Comparison of ENCODE assay signal across 1 cellular context in the genomic region with DNA sequence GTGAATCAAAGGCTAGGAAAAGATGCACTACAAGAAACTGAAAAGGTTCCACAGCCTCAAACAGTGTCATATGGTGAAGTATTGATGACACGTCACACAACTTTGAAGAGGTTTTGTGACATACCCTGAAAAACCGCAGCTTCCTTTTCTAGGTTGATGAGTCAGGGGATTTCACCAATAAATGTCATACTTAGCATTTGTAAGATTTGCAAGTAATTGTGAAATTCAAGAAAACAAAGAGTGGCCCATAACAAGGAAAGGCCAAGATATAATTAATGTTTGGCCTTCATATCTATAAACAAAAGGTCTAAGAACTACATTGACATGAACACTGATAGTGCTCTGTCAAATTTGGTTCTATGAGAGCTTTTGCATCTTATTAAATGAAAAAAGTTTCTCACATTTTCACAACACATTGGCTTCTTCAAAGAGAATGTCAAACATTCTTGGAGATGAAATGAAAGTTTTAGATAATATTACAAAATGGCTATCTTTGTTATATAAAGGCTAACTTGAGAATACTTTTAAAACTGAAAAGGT.
TF ChIP-seq lines count a peak whose summit lies in the region.

No MANE protein-coding gene starts in this region.

TF ChIP-seq in K562, 482 proteins besides CTCF, POLR2A, EP300 and RAD21 (continued from another document and continues in another):
- TF ChIP-seq, protein P1, sequence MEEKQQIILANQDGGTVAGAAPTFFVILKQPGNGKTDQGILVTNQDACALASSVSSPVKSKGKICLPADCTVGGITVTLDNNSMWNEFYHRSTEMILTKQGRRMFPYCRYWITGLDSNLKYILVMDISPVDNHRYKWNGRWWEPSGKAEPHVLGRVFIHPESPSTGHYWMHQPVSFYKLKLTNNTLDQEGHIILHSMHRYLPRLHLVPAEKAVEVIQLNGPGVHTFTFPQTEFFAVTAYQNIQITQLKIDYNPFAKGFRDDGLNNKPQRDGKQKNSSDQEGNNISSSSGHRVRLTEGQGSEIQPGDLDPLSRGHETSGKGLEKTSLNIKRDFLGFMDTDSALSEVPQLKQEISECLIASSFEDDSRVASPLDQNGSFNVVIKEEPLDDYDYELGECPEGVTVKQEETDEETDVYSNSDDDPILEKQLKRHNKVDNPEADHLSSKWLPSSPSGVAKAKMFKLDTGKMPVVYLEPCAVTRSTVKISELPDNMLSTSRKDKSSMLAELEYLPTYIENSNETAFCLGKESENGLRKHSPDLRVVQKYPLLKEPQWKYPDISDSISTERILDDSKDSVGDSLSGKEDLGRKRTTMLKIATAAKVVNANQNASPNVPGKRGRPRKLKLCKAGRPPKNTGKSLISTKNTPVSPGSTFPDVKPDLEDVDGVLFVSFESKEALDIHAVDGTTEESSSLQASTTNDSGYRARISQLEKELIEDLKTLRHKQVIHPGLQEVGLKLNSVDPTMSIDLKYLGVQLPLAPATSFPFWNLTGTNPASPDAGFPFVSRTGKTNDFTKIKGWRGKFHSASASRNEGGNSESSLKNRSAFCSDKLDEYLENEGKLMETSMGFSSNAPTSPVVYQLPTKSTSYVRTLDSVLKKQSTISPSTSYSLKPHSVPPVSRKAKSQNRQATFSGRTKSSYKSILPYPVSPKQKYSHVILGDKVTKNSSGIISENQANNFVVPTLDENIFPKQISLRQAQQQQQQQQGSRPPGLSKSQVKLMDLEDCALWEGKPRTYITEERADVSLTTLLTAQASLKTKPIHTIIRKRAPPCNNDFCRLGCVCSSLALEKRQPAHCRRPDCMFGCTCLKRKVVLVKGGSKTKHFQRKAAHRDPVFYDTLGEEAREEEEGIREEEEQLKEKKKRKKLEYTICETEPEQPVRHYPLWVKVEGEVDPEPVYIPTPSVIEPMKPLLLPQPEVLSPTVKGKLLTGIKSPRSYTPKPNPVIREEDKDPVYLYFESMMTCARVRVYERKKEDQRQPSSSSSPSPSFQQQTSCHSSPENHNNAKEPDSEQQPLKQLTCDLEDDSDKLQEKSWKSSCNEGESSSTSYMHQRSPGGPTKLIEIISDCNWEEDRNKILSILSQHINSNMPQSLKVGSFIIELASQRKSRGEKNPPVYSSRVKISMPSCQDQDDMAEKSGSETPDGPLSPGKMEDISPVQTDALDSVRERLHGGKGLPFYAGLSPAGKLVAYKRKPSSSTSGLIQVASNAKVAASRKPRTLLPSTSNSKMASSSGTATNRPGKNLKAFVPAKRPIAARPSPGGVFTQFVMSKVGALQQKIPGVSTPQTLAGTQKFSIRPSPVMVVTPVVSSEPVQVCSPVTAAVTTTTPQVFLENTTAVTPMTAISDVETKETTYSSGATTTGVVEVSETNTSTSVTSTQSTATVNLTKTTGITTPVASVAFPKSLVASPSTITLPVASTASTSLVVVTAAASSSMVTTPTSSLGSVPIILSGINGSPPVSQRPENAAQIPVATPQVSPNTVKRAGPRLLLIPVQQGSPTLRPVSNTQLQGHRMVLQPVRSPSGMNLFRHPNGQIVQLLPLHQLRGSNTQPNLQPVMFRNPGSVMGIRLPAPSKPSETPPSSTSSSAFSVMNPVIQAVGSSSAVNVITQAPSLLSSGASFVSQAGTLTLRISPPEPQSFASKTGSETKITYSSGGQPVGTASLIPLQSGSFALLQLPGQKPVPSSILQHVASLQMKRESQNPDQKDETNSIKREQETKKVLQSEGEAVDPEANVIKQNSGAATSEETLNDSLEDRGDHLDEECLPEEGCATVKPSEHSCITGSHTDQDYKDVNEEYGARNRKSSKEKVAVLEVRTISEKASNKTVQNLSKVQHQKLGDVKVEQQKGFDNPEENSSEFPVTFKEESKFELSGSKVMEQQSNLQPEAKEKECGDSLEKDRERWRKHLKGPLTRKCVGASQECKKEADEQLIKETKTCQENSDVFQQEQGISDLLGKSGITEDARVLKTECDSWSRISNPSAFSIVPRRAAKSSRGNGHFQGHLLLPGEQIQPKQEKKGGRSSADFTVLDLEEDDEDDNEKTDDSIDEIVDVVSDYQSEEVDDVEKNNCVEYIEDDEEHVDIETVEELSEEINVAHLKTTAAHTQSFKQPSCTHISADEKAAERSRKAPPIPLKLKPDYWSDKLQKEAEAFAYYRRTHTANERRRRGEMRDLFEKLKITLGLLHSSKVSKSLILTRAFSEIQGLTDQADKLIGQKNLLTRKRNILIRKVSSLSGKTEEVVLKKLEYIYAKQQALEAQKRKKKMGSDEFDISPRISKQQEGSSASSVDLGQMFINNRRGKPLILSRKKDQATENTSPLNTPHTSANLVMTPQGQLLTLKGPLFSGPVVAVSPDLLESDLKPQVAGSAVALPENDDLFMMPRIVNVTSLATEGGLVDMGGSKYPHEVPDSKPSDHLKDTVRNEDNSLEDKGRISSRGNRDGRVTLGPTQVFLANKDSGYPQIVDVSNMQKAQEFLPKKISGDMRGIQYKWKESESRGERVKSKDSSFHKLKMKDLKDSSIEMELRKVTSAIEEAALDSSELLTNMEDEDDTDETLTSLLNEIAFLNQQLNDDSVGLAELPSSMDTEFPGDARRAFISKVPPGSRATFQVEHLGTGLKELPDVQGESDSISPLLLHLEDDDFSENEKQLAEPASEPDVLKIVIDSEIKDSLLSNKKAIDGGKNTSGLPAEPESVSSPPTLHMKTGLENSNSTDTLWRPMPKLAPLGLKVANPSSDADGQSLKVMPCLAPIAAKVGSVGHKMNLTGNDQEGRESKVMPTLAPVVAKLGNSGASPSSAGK (IDR thresholded peaks at IDR 0.05), result no peak; the same call in 1 of the 2 replicates
- TF ChIP-seq NBN (IDR thresholded peaks at IDR 0.05; ENCODE audit: low read depth) (peak; percentile 93), NEUROD1 (IDR thresholded peaks at IDR 0.05; ENCODE audit: borderline replicate concordance, low read depth, low read length, partially characterized antibody) (peak; percentile 50), TCF7 (IDR thresholded peaks at IDR 0.05; ENCODE audit: borderline replicate concordance) (peak; percentile 97), SRF (CRISPR knock-in tag; IDR thresholded peaks at IDR 0.05) (0 out of 4 replicates have a peak, but pooled peaks of 1 of the 2 experiments have one; percentile 20), RBM15 (IDR thresholded peaks at IDR 0.05; ENCODE audit: insufficient read depth, low read length) (no peak), CBFA2T3 (IDR thresholded peaks at IDR 0.05) (peak; percentile 49; the same call in 1 of the 2 replicates), L3MBTL2 (IDR thresholded peaks at IDR 0.05) (peak; percentile 79), NFYB (IDR thresholded peaks at IDR 0.05; ENCODE audit: extremely low read depth, insufficient read length) (no peak), SETDB1 (IDR thresholded peaks at IDR 0.05; ENCODE audit: low read length) (no peak), CTBP1 (IDR thresholded peaks at IDR 0.05; ENCODE audit: borderline replicate concordance) (peak; percentile 54; the same call in 1 of the 2 replicates), HCFC1 (IDR thresholded peaks at IDR 0.05; ENCODE audit: low read depth, low read length) (no peak), ZNF699 (CRISPR knock-in tag; IDR thresholded peaks at IDR 0.05; ENCODE audit: insufficient replicate concordance) (no peak), ZNF146 (CRISPR knock-in tag; IDR thresholded peaks at IDR 0.05; ENCODE audit: unreplicated experiment) (no peak), MAFK (IDR thresholded peaks at IDR 0.05; ENCODE audit: low read length) (peak; percentile 94), MAZ (CRISPR knock-in tag; conservative IDR thresholded peaks at IDR 0.05 in 1 of 2, IDR thresholded peaks at IDR 0.05 in 1 of 2) (peak in 1 of 2 experiments; percentile 32; a peak in 1 of 4 replicates), NR2C2 (CRISPR knock-in tag; IDR thresholded peaks at IDR 0.05) (no peak), NR2C2 (tag; IDR thresholded peaks at IDR 0.05) (peak; percentile 51; the same call in 1 of the 2 replicates), GABPB1 (CRISPR knock-in tag; IDR thresholded peaks at IDR 0.05) (peak; percentile 87), ASH1L (IDR thresholded peaks at IDR 0.05; ENCODE audit: borderline replicate concordance, low read depth, partially characterized antibody) (no peak), CBX5 (IDR thresholded peaks at IDR 0.05; ENCODE audit: borderline replicate concordance, low read depth) (no peak), TBL1XR1 (IDR thresholded peaks at IDR 0.05; ENCODE audit: low read length in 2 of 2) (peak in 1 of 2 experiments; percentile 81; a peak in 2 of 4 replicates), CSDE1 (IDR thresholded peaks at IDR 0.05) (no peak), TCF3 (CRISPR knock-in tag; IDR thresholded peaks at IDR 0.05) (peak; percentile 54), MYC (IDR thresholded peaks at IDR 0.05; ENCODE audit: low read depth, low read length) (peak; percentile 50; the same call in 1 of the 2 replicates), MYC (CRISPR knock-in tag; IDR thresholded peaks at IDR 0.05; ENCODE audit: borderline replicate concordance, low read depth) (no peak), NCOA1 (IDR thresholded peaks at IDR 0.05; ENCODE audit: low read depth) (peak; percentile 89), NFIC (IDR thresholded peaks at IDR 0.05) (no peak)
- TF ChIP-seq, protein P2, sequence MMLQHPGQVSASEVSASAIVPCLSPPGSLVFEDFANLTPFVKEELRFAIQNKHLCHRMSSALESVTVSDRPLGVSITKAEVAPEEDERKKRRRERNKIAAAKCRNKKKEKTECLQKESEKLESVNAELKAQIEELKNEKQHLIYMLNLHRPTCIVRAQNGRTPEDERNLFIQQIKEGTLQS (IDR thresholded peaks at IDR 0.05), result peak; percentile 97
- TF ChIP-seq, protein P2 (CRISPR knock-in tag; conservative IDR thresholded peaks at IDR 0.05), result peak; percentile 32; the same call in 1 of the 2 replicates
- TF ChIP-seq, protein P3, sequence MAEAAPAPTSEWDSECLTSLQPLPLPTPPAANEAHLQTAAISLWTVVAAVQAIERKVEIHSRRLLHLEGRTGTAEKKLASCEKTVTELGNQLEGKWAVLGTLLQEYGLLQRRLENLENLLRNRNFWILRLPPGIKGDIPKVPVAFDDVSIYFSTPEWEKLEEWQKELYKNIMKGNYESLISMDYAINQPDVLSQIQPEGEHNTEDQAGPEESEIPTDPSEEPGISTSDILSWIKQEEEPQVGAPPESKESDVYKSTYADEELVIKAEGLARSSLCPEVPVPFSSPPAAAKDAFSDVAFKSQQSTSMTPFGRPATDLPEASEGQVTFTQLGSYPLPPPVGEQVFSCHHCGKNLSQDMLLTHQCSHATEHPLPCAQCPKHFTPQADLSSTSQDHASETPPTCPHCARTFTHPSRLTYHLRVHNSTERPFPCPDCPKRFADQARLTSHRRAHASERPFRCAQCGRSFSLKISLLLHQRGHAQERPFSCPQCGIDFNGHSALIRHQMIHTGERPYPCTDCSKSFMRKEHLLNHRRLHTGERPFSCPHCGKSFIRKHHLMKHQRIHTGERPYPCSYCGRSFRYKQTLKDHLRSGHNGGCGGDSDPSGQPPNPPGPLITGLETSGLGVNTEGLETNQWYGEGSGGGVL (CRISPR knock-in tag; IDR thresholded peaks at IDR 0.05), result no peak
- TF ChIP-seq, protein P4, sequence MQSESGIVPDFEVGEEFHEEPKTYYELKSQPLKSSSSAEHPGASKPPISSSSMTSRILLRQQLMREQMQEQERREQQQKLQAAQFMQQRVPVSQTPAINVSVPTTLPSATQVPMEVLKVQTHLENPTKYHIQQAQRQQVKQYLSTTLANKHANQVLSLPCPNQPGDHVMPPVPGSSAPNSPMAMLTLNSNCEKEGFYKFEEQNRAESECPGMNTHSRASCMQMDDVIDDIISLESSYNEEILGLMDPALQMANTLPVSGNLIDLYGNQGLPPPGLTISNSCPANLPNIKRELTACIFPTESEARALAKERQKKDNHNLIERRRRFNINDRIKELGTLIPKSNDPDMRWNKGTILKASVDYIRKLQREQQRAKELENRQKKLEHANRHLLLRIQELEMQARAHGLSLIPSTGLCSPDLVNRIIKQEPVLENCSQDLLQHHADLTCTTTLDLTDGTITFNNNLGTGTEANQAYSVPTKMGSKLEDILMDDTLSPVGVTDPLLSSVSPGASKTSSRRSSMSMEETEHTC (IDR thresholded peaks at IDR 0.05), result peak; percentile 59; the same call in 1 of the 2 replicates
- TF ChIP-seq, protein P5, sequence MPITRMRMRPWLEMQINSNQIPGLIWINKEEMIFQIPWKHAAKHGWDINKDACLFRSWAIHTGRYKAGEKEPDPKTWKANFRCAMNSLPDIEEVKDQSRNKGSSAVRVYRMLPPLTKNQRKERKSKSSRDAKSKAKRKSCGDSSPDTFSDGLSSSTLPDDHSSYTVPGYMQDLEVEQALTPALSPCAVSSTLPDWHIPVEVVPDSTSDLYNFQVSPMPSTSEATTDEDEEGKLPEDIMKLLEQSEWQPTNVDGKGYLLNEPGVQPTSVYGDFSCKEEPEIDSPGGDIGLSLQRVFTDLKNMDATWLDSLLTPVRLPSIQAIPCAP (CRISPR knock-in tag; IDR thresholded peaks at IDR 0.05; ENCODE audit: borderline replicate concordance), result no peak
- TF ChIP-seq, protein P6, sequence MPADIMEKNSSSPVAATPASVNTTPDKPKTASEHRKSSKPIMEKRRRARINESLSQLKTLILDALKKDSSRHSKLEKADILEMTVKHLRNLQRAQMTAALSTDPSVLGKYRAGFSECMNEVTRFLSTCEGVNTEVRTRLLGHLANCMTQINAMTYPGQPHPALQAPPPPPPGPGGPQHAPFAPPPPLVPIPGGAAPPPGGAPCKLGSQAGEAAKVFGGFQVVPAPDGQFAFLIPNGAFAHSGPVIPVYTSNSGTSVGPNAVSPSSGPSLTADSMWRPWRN (IDR thresholded peaks at IDR 0.05; ENCODE audit: low read depth), result peak; percentile 53; the same call in 1 of the 2 replicates
- TF ChIP-seq, protein P7, sequence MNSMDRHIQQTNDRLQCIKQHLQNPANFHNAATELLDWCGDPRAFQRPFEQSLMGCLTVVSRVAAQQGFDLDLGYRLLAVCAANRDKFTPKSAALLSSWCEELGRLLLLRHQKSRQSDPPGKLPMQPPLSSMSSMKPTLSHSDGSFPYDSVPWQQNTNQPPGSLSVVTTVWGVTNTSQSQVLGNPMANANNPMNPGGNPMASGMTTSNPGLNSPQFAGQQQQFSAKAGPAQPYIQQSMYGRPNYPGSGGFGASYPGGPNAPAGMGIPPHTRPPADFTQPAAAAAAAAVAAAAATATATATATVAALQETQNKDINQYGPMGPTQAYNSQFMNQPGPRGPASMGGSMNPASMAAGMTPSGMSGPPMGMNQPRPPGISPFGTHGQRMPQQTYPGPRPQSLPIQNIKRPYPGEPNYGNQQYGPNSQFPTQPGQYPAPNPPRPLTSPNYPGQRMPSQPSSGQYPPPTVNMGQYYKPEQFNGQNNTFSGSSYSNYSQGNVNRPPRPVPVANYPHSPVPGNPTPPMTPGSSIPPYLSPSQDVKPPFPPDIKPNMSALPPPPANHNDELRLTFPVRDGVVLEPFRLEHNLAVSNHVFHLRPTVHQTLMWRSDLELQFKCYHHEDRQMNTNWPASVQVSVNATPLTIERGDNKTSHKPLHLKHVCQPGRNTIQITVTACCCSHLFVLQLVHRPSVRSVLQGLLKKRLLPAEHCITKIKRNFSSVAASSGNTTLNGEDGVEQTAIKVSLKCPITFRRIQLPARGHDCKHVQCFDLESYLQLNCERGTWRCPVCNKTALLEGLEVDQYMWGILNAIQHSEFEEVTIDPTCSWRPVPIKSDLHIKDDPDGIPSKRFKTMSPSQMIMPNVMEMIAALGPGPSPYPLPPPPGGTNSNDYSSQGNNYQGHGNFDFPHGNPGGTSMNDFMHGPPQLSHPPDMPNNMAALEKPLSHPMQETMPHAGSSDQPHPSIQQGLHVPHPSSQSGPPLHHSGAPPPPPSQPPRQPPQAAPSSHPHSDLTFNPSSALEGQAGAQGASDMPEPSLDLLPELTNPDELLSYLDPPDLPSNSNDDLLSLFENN (IDR thresholded peaks at IDR 0.05; ENCODE audit: low read depth in 2 of 2, low read length in 2 of 2), result peak in 1 of 2 experiments; percentile 74; a peak in 1 of 4 replicates
